In the genomic region with DNA sequence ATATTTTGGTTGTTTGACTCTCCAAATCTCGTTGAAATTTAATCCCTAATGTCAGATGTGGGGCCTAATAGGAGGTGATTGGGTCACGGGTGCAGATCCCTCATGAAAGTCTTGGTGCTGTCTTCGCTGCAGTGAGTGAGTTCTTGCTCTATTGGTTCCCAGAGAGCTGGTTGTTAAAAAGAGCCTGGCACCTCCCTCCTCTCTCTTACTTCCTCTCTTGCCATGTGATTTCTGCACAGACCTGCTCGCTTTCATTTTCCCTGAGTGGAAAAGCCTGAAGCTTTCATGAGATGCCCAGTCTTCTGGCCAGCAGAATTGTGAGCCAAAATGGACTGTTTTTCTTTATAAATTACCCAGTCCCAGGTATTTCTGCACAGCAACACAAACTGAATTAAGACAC, we compare ENCODE assay signal across 9 cellular contexts.
DNase-seq lines count a peak whose midpoint lies in the region; ATAC-seq and TF ChIP-seq lines count a peak whose summit lies in the region.
"Had no signal": no experiment of that assay in that cellular context is flagged by ENCODE, and none has a peak within 500 bp of the region (broad histone marks: within the 10 kb centered on the region; RNA-seq: fewer than 3 reads in every experiment).

No MANE protein-coding gene starts in this region.

- DNase-seq in NCI-H69 (lab: John Stamatoyannopoulos, UW) (peak; percentile 12), thyroid gland (peak; percentile 49 to 67), activated gamma-delta T cell treated with Interleukin-2 at 50 U/mL for 16 hours (no peak), NCI-H1436 (lab: John Stamatoyannopoulos, UW) (no peak), brain microvascular endothelial cell (no peak)
- DNase-seq: activated CD8-positive, alpha-beta memory T cell treated with anti-CD3 and anti-CD28 coated beads for 24 hours; PC-9 had no signal

- ATAC-seq in GM19395 (IDR thresholded peaks at IDR 0.05; ENCODE audit: unreplicated experiment) (peak; percentile 85), HG02970 (IDR thresholded peaks at IDR 0.05; ENCODE audit: low FRiP score, unreplicated experiment) (peak; percentile 84)

- H3K36me3 ChIP-seq in thyroid gland (no peaks in the 10 kb centered on the region), brain microvascular endothelial cell (replicated peaks) (no peaks in the 10 kb centered on the region)

- H3K27ac ChIP-seq in thyroid gland (peak overlapping the region in 1 of 3 donors; percentile 42), brain microvascular endothelial cell (no peak overlapping the region)
- H3K27ac ChIP-seq: PC-9 had no signal

- intact Hi-C loops in thyroid gland (cut with DNase I), result no loop called here

- peaks cover 0 to 3% of the 10 kb centered on the region in 2 donors for H3K4me1 ChIP-seq in thyroid gland

- H3K27me3 ChIP-seq in thyroid gland (no peaks in the 10 kb centered on the region), brain microvascular endothelial cell (replicated peaks) (no peaks in the 10 kb centered on the region)

- in situ Hi-C loops in brain microvascular endothelial cell (cut with HindIII; ENCODE audit: low pct_ligation_motif_present, low sequenced_read_pairs), result no loop called here

- peak in 1 of 2 donors; percentile 18 for TF ChIP-seq POLR2A in thyroid gland (IDR thresholded peaks at IDR 0.05)

- H3K4me3 ChIP-seq in thyroid gland (replicated peaks in 1 of 3) (no peak overlapping the region), brain microvascular endothelial cell (ENCODE audit: low read depth, low read length) (no peak overlapping the region)
- H3K4me3 ChIP-seq: PC-9 had no signal

- 35 to 48% methylated on average over 4 of the region's 4 CpGs for WGBS in thyroid gland, 2 donors

- TF ChIP-seq CTCF in thyroid gland (IDR thresholded peaks at IDR 0.05) (no peak), brain microvascular endothelial cell (IDR thresholded peaks at IDR 0.05; ENCODE audit: low read depth, low read length, missing control alignments) (no peak)

- H3K9me3 ChIP-seq in thyroid gland, result no peaks in the 10 kb centered on the region

Comparison
In these comparisons a context has a peak if more than half of its experiments do, and no peak if none do; other contexts are left out.
1. DNase-seq: peak in NCI-H69 (single experiment) and thyroid gland (2 of 2); none in activated gamma-delta T cell treated with Interleukin-2 at 50 U/mL for 16 hours (single experiment), NCI-H1436 (single experiment) and brain microvascular endothelial cell (single experiment).